33 cellular contexts compared by ENCODE assay signal in the genomic region with DNA sequence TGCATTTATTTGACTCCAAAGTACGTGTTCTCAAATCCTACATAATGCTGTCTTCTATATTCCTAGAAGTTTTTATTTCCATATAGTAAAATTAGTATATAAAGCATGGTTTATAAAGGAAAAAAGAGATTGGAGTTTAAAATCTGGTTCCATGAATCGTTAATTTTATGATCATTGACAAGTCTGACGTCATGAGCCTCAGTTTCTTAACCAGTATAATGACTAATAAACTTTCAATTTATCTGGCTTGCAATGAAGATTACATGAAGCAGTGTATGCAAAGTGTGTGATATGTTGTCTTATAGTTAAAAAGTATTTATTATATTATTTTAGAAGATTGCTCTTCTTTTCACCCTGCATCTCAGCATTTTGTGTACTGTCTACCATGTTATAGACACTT.
A peak's percentile ranks its signal among the peaks of the same experiment; 100 is the strongest.
DNase-seq lines count a peak whose midpoint lies in the region; ATAC-seq, FAIRE-seq and TF ChIP-seq lines count a peak whose summit lies in the region.
"Had no signal": no experiment of that assay in that cellular context is flagged by ENCODE, and none has a peak within 500 bp of the region (broad histone marks: within the 10 kb centered on the region; RNA-seq: fewer than 3 reads in every experiment).

No MANE protein-coding gene starts in this region.

- TF ChIP-seq CTCF in HepG2 (CRISPR knock-in tag; IDR thresholded peaks at IDR 0.05) = no peak
- no peak for TF ChIP-seq CTCF in right lobe of liver (IDR thresholded peaks at IDR 0.05)
- TF ChIP-seq CTCF in GM23338 (conservative IDR thresholded peaks at IDR 0.05; ENCODE audit: low read depth in 2 of 2) = no peak

- no peaks in the 10 kb centered on the region for H3K9me2 ChIP-seq in GM23338 (ENCODE audit: insufficient read depth)

- no peaks in the 10 kb centered on the region for H3F3A ChIP-seq in GM23338 (replicated peaks; ENCODE audit: low read depth)

- H3K9me3 ChIP-seq in HepG2 (ENCODE audit: low read length) (peaks cover 62% of the 10 kb centered on the region), right lobe of liver (no peaks in the 10 kb centered on the region)
- H3K9me3 ChIP-seq: A549, BE2C, BLaER1, Caco-2 had no signal

- no peaks in the 10 kb centered on the region for H4K20me1 ChIP-seq in HepG2 (ENCODE audit: insufficient read depth, low read length)
- no peaks in the 10 kb centered on the region for H4K20me1 ChIP-seq in GM23338 (replicated peaks; ENCODE audit: insufficient read depth)
- H4K20me1 ChIP-seq: BLaER1; BLaER1 treated with 17β-estradiol and CSF1 and Interleukin-3, amounts not matched to agents 10 nM and 100 nM had no signal

- no peak overlapping the region for H3K4me2 ChIP-seq in HepG2 (ENCODE audit: low read depth, low read length)
- H3K4me2 ChIP-seq in GM23338 = no peak overlapping the region
- H3K4me2 ChIP-seq: A549; BLaER1; BLaER1 treated with 17β-estradiol and CSF1 and Interleukin-3, amounts not matched to agents 10 nM and 100 nM had no signal

- H3K36me3 ChIP-seq in HepG2 (replicated peaks in 1 of 2; ENCODE audit: control insufficient read depth in 1 of 2, insufficient read depth in 2 of 2, low read length in 2 of 2) (no peaks in the 10 kb centered on the region), right lobe of liver (no peaks in the 10 kb centered on the region), GM23338 (ENCODE audit: insufficient read depth) (no peaks in the 10 kb centered on the region)
- H3K36me3 ChIP-seq: BE2C; BLaER1; BLaER1 treated with 17β-estradiol and CSF1 and Interleukin-3, amounts not matched to agents 10 nM and 100 nM had no signal

- no peak overlapping the region for H3K9ac ChIP-seq in HepG2 (ENCODE audit: insufficient read depth, low read depth, low read length)
- H3K9ac ChIP-seq: BLaER1; BLaER1 treated with 17β-estradiol and CSF1 and Interleukin-3, amounts not matched to agents 10 nM and 100 nM had no signal

- no peak overlapping the region for H3K4me3 Mint-ChIP-seq in GM23338
- H3K4me3 Mint-ChIP-seq: B cell; CD14-positive monocyte; CD4-positive, alpha-beta memory T cell; CD4-positive, alpha-beta T cell; CD4-positive, CD25-positive, alpha-beta regulatory T cell; CD8-positive, alpha-beta memory T cell; CD8-positive, alpha-beta T cell had no signal

- no peak overlapping the region for H2AFZ ChIP-seq in HepG2 (ENCODE audit: low read length)
- no peak overlapping the region for H2AFZ ChIP-seq in GM23338

- peaks cover 15% of the 10 kb centered on the region; the same call in 2 of the 3 replicates for H3K4me1 Mint-ChIP-seq in GM23338
- H3K4me1 Mint-ChIP-seq: B cell; CD14-positive monocyte; CD4-positive, alpha-beta memory T cell; CD4-positive, CD25-positive, alpha-beta regulatory T cell; CD8-positive, alpha-beta memory T cell had no signal

- no peak for FAIRE-seq in HepG2 (lab: Jason Lieb, UNC)
- FAIRE-seq: A204.1, A549, D721Med had no signal

- 2% methylated on average over 3 of the region's 3 CpGs for WGBS in HepG2 (ENCODE audit: low lambda C conversion rate)
- WGBS in right lobe of liver (ENCODE audit: insufficient coverage, low coverage, low lambda C conversion rate, missing lambda C conversion rate) = 34% methylated on average over 3 of the region's 3 CpGs

- no peak overlapping the region for H3K4me3 ChIP-seq in HepG2 (replicated peaks in 1 of 3; ENCODE audit: insufficient read depth in 1 of 3, low read depth in 2 of 3, low read length in 3 of 3)
- H3K4me3 ChIP-seq in right lobe of liver = no peak overlapping the region
- H3K4me3 ChIP-seq in GM23338 = no peak overlapping the region
- H3K4me3 ChIP-seq: A549; BLaER1; BLaER1 treated with 17β-estradiol and CSF1 and Interleukin-3, amounts not matched to agents 10 nM and 100 nM had no signal

- POLR2A ChIA-PET in HepG2 (lab: Yijun Ruan, JAX) = no interaction called here

- H3K79me2 ChIP-seq in HepG2 (ENCODE audit: insufficient read depth, low read length) = no peaks in the 10 kb centered on the region
- no peaks in the 10 kb centered on the region for H3K79me2 ChIP-seq in GM23338 (replicated peaks; ENCODE audit: insufficient read depth)

- TF ChIP-seq EP300 in HepG2 (IDR thresholded peaks at IDR 0.05; ENCODE audit: low read depth in 2 of 2, low read length in 2 of 2) (no peak), HepG2 (CRISPR knock-in tag; IDR thresholded peaks at IDR 0.05; ENCODE audit: borderline replicate concordance) (no peak)

- intact Hi-C loops in HepG2 (cut with micrococcal nuclease; ENCODE audit: unreplicated experiment) (no loop called here), right lobe of liver (cut with DNase I) (no loop called here)

- no peak for TF ChIP-seq POLR2A in HepG2 (IDR thresholded peaks at IDR 0.05; ENCODE audit: insufficient read depth in 1 of 2, low read depth in 2 of 2, low read length in 2 of 2)
- TF ChIP-seq POLR2A in right lobe of liver (IDR thresholded peaks at IDR 0.05) = no peak

- no peaks in the 10 kb centered on the region for H3K27me3 Mint-ChIP-seq in GM23338 (ENCODE audit: insufficient read depth, low read depth, poor library complexity)
- H3K27me3 Mint-ChIP-seq: B cell; CD4-positive, alpha-beta memory T cell; CD4-positive, alpha-beta T cell; CD4-positive, CD25-positive, alpha-beta regulatory T cell; CD8-positive, alpha-beta memory T cell had no signal

- H3K36me3 Mint-ChIP-seq in GM23338 (ENCODE audit: low read depth) = no peaks in the 10 kb centered on the region
- H3K36me3 Mint-ChIP-seq: CD14-positive monocyte; CD4-positive, alpha-beta memory T cell; CD4-positive, CD25-positive, alpha-beta regulatory T cell; CD8-positive, alpha-beta memory T cell; CD8-positive, alpha-beta T cell had no signal

- peaks cover 7% of the 10 kb centered on the region; the same call in 2 of the 3 replicates for H3K9me3 Mint-ChIP-seq in GM23338

- no peak for DNase-seq in HepG2 (ENCODE audit: low spot score)
- no peak for DNase-seq in right lobe of liver
- no peak for DNase-seq in GM23338 (ENCODE audit: low spot score)
- DNase-seq: 8988T; ACHN; AML-193; BE2C; C1 segment of cervical spinal cord; Caco-2; Calu3; CD4-positive, alpha-beta memory T cell; CD4-positive, alpha-beta T cell; CD4-positive, CD25-positive, alpha-beta regulatory T cell; CD8-positive, alpha-beta memory T cell; CD8-positive, alpha-beta T cell; COR-L47; DMS 273 treated with DMSO at 0.1 percent for 48 hours; DMS153; DMS53; DMS79; DMS79 treated with DMSO at 0.1 percent for 48 hours; DND-41; EL had no signal

- CTCF ChIA-PET in HepG2 (lab: Yijun Ruan, JAX; ENCODE audit: low intra/inter-chr PET ratio, low total read pairs) = no interaction called here

- no TSS peak for BruUV-seq in HepG2 (replicated peaks; lab: Mats Ljungman, UMichigan)

- TF ChIP-seq RAD21 in HepG2 (CRISPR knock-in tag; IDR thresholded peaks at IDR 0.05) = no peak

- H3K4me1 ChIP-seq in HepG2 (ENCODE audit: insufficient read depth, low read length) (no peaks in the 10 kb centered on the region), right lobe of liver (no peaks in the 10 kb centered on the region), GM23338 (ENCODE audit: insufficient read depth) (peaks cover 5% of the 10 kb centered on the region; the same call in 1 of the 2 replicates)
- H3K4me1 ChIP-seq: A549; BE2C; BLaER1; BLaER1 treated with 17β-estradiol and CSF1 and Interleukin-3, amounts not matched to agents 10 nM and 100 nM; Caco-2 had no signal

- in situ Hi-C loops in HepG2 (cut with HindIII; ENCODE audit: extremely low pct_ligation_motif_present, low pct_unique_long_range_greater_than_20kb) = no loop called here

- H3K27ac ChIP-seq in HepG2 (ENCODE audit: extremely low read length, insufficient read depth, low read length) (no peak overlapping the region), right lobe of liver (no peak overlapping the region), GM23338 (ENCODE audit: low read depth) (no peak overlapping the region)
- H3K27ac ChIP-seq: 22Rv1; A549; BLaER1; BLaER1 treated with 17β-estradiol and CSF1 and Interleukin-3, amounts not matched to agents 10 nM and 100 nM; C4-2B had no signal

- H3K27me3 ChIP-seq in HepG2 (ENCODE audit: control insufficient read depth in 1 of 2, insufficient read depth in 2 of 2, low read length in 2 of 2) (no peaks in the 10 kb centered on the region), right lobe of liver (no peaks in the 10 kb centered on the region), GM23338 (ENCODE audit: insufficient read depth) (no peaks in the 10 kb centered on the region)
- H3K27me3 ChIP-seq: BE2C; BLaER1; BLaER1 treated with 17β-estradiol and CSF1 and Interleukin-3, amounts not matched to agents 10 nM and 100 nM had no signal

- ATAC-seq in HepG2 (no peak), right lobe of liver (no peak), GM23338 (no peak), GM21423 (IDR thresholded peaks at IDR 0.05; ENCODE audit: unreplicated experiment) (no peak)
- ATAC-seq: A549; CD8-positive, alpha-beta T cell had no signal

- 0 out of 2 replicates have a peak overlapping the region, but pooled peaks have one; percentile 32 for H3K27ac Mint-ChIP-seq in GM23338
- H3K27ac Mint-ChIP-seq: B cell; CD14-positive monocyte; CD4-positive, alpha-beta memory T cell; CD4-positive, alpha-beta T cell; CD4-positive, CD25-positive, alpha-beta regulatory T cell; CD8-positive, alpha-beta memory T cell; CD8-positive, alpha-beta T cell had no signal

TF ChIP-seq in HepG2, 621 proteins besides CTCF, POLR2A, EP300 and RAD21 (continues in another document):
- TF ChIP-seq KAT8 (CRISPR knock-in tag; IDR thresholded peaks at IDR 0.05) (no peak), ATF7 (IDR thresholded peaks at IDR 0.05) (peak; percentile 63), ATF7 (CRISPR knock-in tag; IDR thresholded peaks at IDR 0.05) (no peak)
- TF ChIP-seq, protein P1, sequence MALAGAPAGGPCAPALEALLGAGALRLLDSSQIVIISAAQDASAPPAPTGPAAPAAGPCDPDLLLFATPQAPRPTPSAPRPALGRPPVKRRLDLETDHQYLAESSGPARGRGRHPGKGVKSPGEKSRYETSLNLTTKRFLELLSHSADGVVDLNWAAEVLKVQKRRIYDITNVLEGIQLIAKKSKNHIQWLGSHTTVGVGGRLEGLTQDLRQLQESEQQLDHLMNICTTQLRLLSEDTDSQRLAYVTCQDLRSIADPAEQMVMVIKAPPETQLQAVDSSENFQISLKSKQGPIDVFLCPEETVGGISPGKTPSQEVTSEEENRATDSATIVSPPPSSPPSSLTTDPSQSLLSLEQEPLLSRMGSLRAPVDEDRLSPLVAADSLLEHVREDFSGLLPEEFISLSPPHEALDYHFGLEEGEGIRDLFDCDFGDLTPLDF (CRISPR knock-in tag; IDR thresholded peaks at IDR 0.05) = no peak

TF ChIP-seq in GM23338, 12 proteins besides CTCF, POLR2A, EP300 and RAD21 (continues in another document):
- TF ChIP-seq STAT1 (IDR thresholded peaks at IDR 0.05; ENCODE audit: unreplicated experiment) (no peak), POLR2AphosphoS5 (IDR thresholded peaks at IDR 0.05; ENCODE audit: low read depth) (no peak)
